12 cellular contexts compared by ENCODE assay signal in genomic region chr10:70432561-70433263, GRCh38. TPM values are rescaled to one million over a fixed set of nuclear protein-coding genes. Genes with fewer than 3 reads are reported as not detected.
A peak's percentile ranks its signal among the peaks of the same experiment; 100 is the strongest.
DNase-seq lines count a peak whose midpoint lies in the region; ATAC-seq and TF ChIP-seq lines count a peak whose summit lies in the region.
"Had no signal": no experiment of that assay in that cellular context is flagged by ENCODE, and none has a peak within 500 bp of the region (broad histone marks: within the 10 kb centered on the region; RNA-seq: fewer than 3 reads in every experiment).

No MANE protein-coding gene starts in this region.

- H4K20me1 ChIP-seq in BLaER1 = 0 out of 2 replicates have a peak, but pooled peaks cover 4% of the 10 kb centered on the region

- DNase-seq in CD14-positive monocyte (ENCODE audit: low spot score) (no peak), germinal center (ENCODE audit: low spot score) (no peak), COLO829 (ENCODE audit: low spot score) (no peak)
- DNase-seq in activated naive CD8-positive, alpha-beta T cell treated with anti-CD3 and anti-CD28 coated beads, Interleukin-2, amount 10 ng/mL, durations not matched to agents 7 days and 5 days = no peak
- no peak for DNase-seq in naive thymus-derived CD8-positive, alpha-beta T cell
- DNase-seq: HFFc6, NCI-H1436 treated with DMSO at 0.1 percent for 48 hours, NCI-H510A treated with DMSO at 0.1 percent for 48 hours had no signal

- peaks cover 55% of the 10 kb centered on the region for H3K36me3 ChIP-seq in BLaER1

- no peak overlapping the region for H3K4me3 ChIP-seq in BLaER1

- H3K27ac ChIP-seq in BLaER1 = peak overlapping the region; percentile 22; the same call in 1 of the 2 replicates
- H3K27ac ChIP-seq: C4-2B had no signal

- H3K4me3 Mint-ChIP-seq in CD14-positive monocyte = peak overlapping the region in 1 of 2 donors; percentile 45
- peak overlapping the region; percentile 54 for H3K4me3 Mint-ChIP-seq in activated naive CD8-positive, alpha-beta T cell treated with anti-CD3 and anti-CD28 coated beads, Interleukin-2, amount 10 ng/mL, durations not matched to agents 7 days and 5 days
- H3K4me3 Mint-ChIP-seq in naive thymus-derived CD8-positive, alpha-beta T cell = peak overlapping the region in 9 of 10 donors; percentile 12 to 77 (median 49)
- H3K4me3 Mint-ChIP-seq: HFFc6 had no signal

- peaks cover 2% of the 10 kb centered on the region; the same call in 1 of the 2 replicates for H3K27me3 ChIP-seq in BLaER1

- peaks cover 0 to 12% (median 5%) of the 10 kb centered on the region in 3 donors for H3K27me3 Mint-ChIP-seq in CD14-positive monocyte (ENCODE audit: low read depth in 3 of 3)
- H3K27me3 Mint-ChIP-seq in activated naive CD8-positive, alpha-beta T cell treated with anti-CD3 and anti-CD28 coated beads, Interleukin-2, amount 10 ng/mL, durations not matched to agents 7 days and 5 days = peaks cover 2% of the 10 kb centered on the region
- H3K27me3 Mint-ChIP-seq in naive thymus-derived CD8-positive, alpha-beta T cell = no peaks in the 10 kb centered on the region

- H3K4me1 Mint-ChIP-seq in CD14-positive monocyte = peaks cover 12% of the 10 kb centered on the region
- H3K4me1 Mint-ChIP-seq in activated naive CD8-positive, alpha-beta T cell treated with anti-CD3 and anti-CD28 coated beads, Interleukin-2, amount 10 ng/mL, durations not matched to agents 7 days and 5 days = peaks cover 4% of the 10 kb centered on the region
- peaks cover 10 to 30% (median 25%) of the 10 kb centered on the region in 4 donors for H3K4me1 Mint-ChIP-seq in naive thymus-derived CD8-positive, alpha-beta T cell

- peak overlapping the region; percentile 64 for H3K4me2 ChIP-seq in BLaER1

- intact Hi-C loops in CD14-positive monocyte (cut with micrococcal nuclease) = no loop called here

- POLR2A ChIA-PET in activated naive CD8-positive, alpha-beta T cell treated with anti-CD3 and anti-CD28 coated beads, Interleukin-2, amount 10 ng/mL, durations not matched to agents 7 days and 5 days (lab: Charles Lee) = interaction anchor here (0.7 kb wide), 1 partner anchor 29 kb away, joined by 3 read pairs; the partner anchor contains the start of gene EIF4EBP2
- POLR2A ChIA-PET in naive thymus-derived CD8-positive, alpha-beta T cell (lab: Charles Lee) = no interaction called here

- H3K36me3 Mint-ChIP-seq in CD14-positive monocyte = peaks cover 25 to 34% of the 10 kb centered on the region in 2 donors
- H3K36me3 Mint-ChIP-seq in activated naive CD8-positive, alpha-beta T cell treated with anti-CD3 and anti-CD28 coated beads, Interleukin-2, amount 10 ng/mL, durations not matched to agents 7 days and 5 days = peaks cover 7% of the 10 kb centered on the region
- H3K36me3 Mint-ChIP-seq in naive thymus-derived CD8-positive, alpha-beta T cell = peaks cover 0 to 25% (median 4%) of the 10 kb centered on the region in 3 donors

- peak overlapping the region; percentile 21; the same call in 1 of the 2 replicates for H3K9ac ChIP-seq in BLaER1

- H3K4me1 ChIP-seq in BLaER1 = peaks cover 33% of the 10 kb centered on the region

- peak overlapping the region in 4 of 7 donors; percentile 12 to 33 (median 26) for H3K27ac Mint-ChIP-seq in CD14-positive monocyte
- H3K27ac Mint-ChIP-seq in activated naive CD8-positive, alpha-beta T cell treated with anti-CD3 and anti-CD28 coated beads, Interleukin-2, amount 10 ng/mL, durations not matched to agents 7 days and 5 days = peak overlapping the region; percentile 22
- peak overlapping the region; percentile 8 to 91 (median 60) for H3K27ac Mint-ChIP-seq in naive thymus-derived CD8-positive, alpha-beta T cell

- ATAC-seq in activated naive CD8-positive, alpha-beta T cell treated with anti-CD3 and anti-CD28 coated beads, Interleukin-2, amount 10 ng/mL, durations not matched to agents 7 days and 5 days (ENCODE audit: low read depth) = no peak
- ATAC-seq in naive thymus-derived CD8-positive, alpha-beta T cell = peak in 1 of 2 donors; percentile 50
- ATAC-seq in HG03432 (IDR thresholded peaks at IDR 0.05; ENCODE audit: unreplicated experiment) = no peak

- no peaks in the 10 kb centered on the region for H3K9me3 ChIP-seq in BLaER1

- peaks cover 0 to 2% (median 0%) of the 10 kb centered on the region in 7 donors for H3K9me3 Mint-ChIP-seq in CD14-positive monocyte
- no peaks in the 10 kb centered on the region for H3K9me3 Mint-ChIP-seq in activated naive CD8-positive, alpha-beta T cell treated with anti-CD3 and anti-CD28 coated beads, Interleukin-2, amount 10 ng/mL, durations not matched to agents 7 days and 5 days
- H3K9me3 Mint-ChIP-seq in naive thymus-derived CD8-positive, alpha-beta T cell = no peaks in the 10 kb centered on the region
- H3K9me3 Mint-ChIP-seq: HFFc6 had no signal

- no peak for TF ChIP-seq CTCF in CD14-positive monocyte (IDR thresholded peaks at IDR 0.05)

RNA-seq across cellular contexts. Expression of gene NODAL, which starts 8.8 kb away (rescaled TPM):
- not detected for polyA plus RNA-seq in CD14-positive monocyte
- not detected for total RNA-seq in activated naive CD8-positive, alpha-beta T cell treated with anti-CD3 and anti-CD28 coated beads, Interleukin-2, amount 10 ng/mL, durations not matched to agents 7 days and 5 days
- not detected for total RNA-seq in naive thymus-derived CD8-positive, alpha-beta T cell
- polyA plus RNA-seq in naive thymus-derived CD8-positive, alpha-beta T cell = not detected
- total RNA-seq: astrocyte, HFFc6 had no signal

RNA-seq across cellular contexts. Expression of gene EIF4EBP2, which starts 28.8 kb away (rescaled TPM):
- 10 to 100 TPM; 73.4 to 93.8 TPM for polyA plus RNA-seq in CD14-positive monocyte
- total RNA-seq in activated naive CD8-positive, alpha-beta T cell treated with anti-CD3 and anti-CD28 coated beads, Interleukin-2, amount 10 ng/mL, durations not matched to agents 7 days and 5 days = 10 to 100 TPM; 49.3 to 54.2 TPM
- 10 to 100 TPM; 44.9 to 49.4 TPM for total RNA-seq in naive thymus-derived CD8-positive, alpha-beta T cell
- 10 to 100 TPM; 44.8 to 62.4 (median 47.7) TPM for polyA plus RNA-seq in naive thymus-derived CD8-positive, alpha-beta T cell

RNA-seq across cellular contexts. Expression of gene PALD1, which starts 45.9 kb away (rescaled TPM):
- polyA plus RNA-seq in CD14-positive monocyte = under 1 TPM in 1 of 2 donors, not detected in 1; 0.04 TPM
- 1 to 10 TPM; 1.1 to 1.4 TPM for total RNA-seq in activated naive CD8-positive, alpha-beta T cell treated with anti-CD3 and anti-CD28 coated beads, Interleukin-2, amount 10 ng/mL, durations not matched to agents 7 days and 5 days
- total RNA-seq in naive thymus-derived CD8-positive, alpha-beta T cell = not detected
- polyA plus RNA-seq in naive thymus-derived CD8-positive, alpha-beta T cell = under 1 TPM in 1 of 3 donors, not detected in 2; 0.27 TPM
- total RNA-seq: HFFc6 had no signal

RNA-seq across cellular contexts. Expression of gene LRRC20, which starts 50.3 kb away (rescaled TPM):
- polyA plus RNA-seq in CD14-positive monocyte = 1 to 10 TPM; 1.2 to 1.3 TPM
- 10 to 100 TPM; 13.0 to 13.3 TPM for total RNA-seq in activated naive CD8-positive, alpha-beta T cell treated with anti-CD3 and anti-CD28 coated beads, Interleukin-2, amount 10 ng/mL, durations not matched to agents 7 days and 5 days
- total RNA-seq in naive thymus-derived CD8-positive, alpha-beta T cell = 1 to 10 TPM; 1.3 to 1.5 TPM
- 1 to 10 TPM; 1.8 to 2.2 (median 2.1) TPM for polyA plus RNA-seq in naive thymus-derived CD8-positive, alpha-beta T cell
